Comparison of ENCODE assay signal across 19 cellular contexts in the genomic region with DNA sequence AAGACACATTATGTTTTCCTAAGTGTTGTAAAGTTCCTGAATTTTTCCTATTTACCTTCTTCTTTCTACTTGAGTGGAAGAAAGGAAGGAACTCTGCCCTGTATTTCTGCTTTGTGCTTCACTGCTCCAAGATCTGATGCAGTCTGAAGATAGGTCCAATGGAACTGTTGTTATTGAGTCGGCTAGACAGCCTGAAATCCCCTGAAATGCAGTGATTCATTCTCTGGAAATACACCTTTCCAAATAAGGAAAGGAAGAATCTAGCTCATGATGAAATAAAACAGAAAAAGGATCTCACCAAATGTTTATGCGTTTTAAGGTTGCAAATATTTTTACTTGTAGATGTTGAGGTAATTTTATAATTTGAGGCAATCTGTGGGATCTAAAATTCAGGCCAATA.
A peak's percentile ranks its signal among the peaks of the same experiment; 100 is the strongest.
DNase-seq lines count a peak whose midpoint lies in the region; ATAC-seq and TF ChIP-seq lines count a peak whose summit lies in the region.
"Had no signal": no experiment of that assay in that cellular context is flagged by ENCODE, and none has a peak within 500 bp of the region (broad histone marks: within the 10 kb centered on the region; RNA-seq: fewer than 3 reads in every experiment).

No MANE protein-coding gene starts in this region.

- H3K4me2 ChIP-seq in mammary epithelial cell (ENCODE audit: insufficient read depth, low read depth, low read length) = no peak overlapping the region

- H3K9me3 ChIP-seq in breast epithelium = no peaks in the 10 kb centered on the region
- no peaks in the 10 kb centered on the region for H3K9me3 ChIP-seq in mammary epithelial cell (replicated peaks; ENCODE audit: insufficient read depth, low read length)
- H3K9me3 ChIP-seq in Caco-2 = no peaks in the 10 kb centered on the region
- H3K9me3 ChIP-seq: esophagus squamous epithelium, lower lobe of right lung had no signal

- no peaks in the 10 kb centered on the region for H3K9me3 Mint-ChIP-seq in MCF 10A (ENCODE audit: unreplicated experiment)
- no peaks in the 10 kb centered on the region for H3K9me3 Mint-ChIP-seq in Caco-2 (ENCODE audit: unreplicated experiment)
- H3K9me3 Mint-ChIP-seq: activated CD8-positive, alpha-beta T cell treated with anti-CD3 and anti-CD28 coated beads for 36 hours; activated T-helper 1 cell treated with anti-CD3 and anti-CD28 coated beads, Interleukin-12 subunit alpha, Interleukin-12 subunit beta, Interleukin-2, Interleukin-4 antibody, amounts not matched to agents 30 ng/mL and 10 ng/mL and 1 ng/mL, durations not matched to agents 14 hours and 24 hours and 36 hours; dendritic cell treated with granulocyte-macrophage colony-stimulating factor and Interleukin-4, amounts not matched to agents 40 ng/mL and 50 ng/mL, for 4 days had no signal

- H3K36me3 Mint-ChIP-seq in MCF 10A (ENCODE audit: insufficient read depth, unreplicated experiment) (no peaks in the 10 kb centered on the region), Caco-2 (ENCODE audit: insufficient read depth, unreplicated experiment) (no peaks in the 10 kb centered on the region)
- H3K36me3 Mint-ChIP-seq: CD8-positive, alpha-beta T cell; naive thymus-derived CD4-positive, alpha-beta T cell had no signal

- H3K27me3 ChIP-seq in breast epithelium (no peaks in the 10 kb centered on the region), mammary epithelial cell (ENCODE audit: insufficient read depth, low read length) (peaks cover 7% of the 10 kb centered on the region), Caco-2 (replicated peaks; ENCODE audit: control insufficient read depth, insufficient read depth, low read length) (no peaks in the 10 kb centered on the region)
- H3K27me3 ChIP-seq: esophagus squamous epithelium had no signal

- H3K36me3 ChIP-seq in breast epithelium (no peaks in the 10 kb centered on the region), mammary epithelial cell (ENCODE audit: insufficient read depth, low read length) (no peaks in the 10 kb centered on the region), Caco-2 (ENCODE audit: control insufficient read depth, insufficient read depth, low read length) (no peaks in the 10 kb centered on the region)
- H3K36me3 ChIP-seq: esophagus squamous epithelium, lower lobe of right lung had no signal

- H4K20me1 ChIP-seq in mammary epithelial cell (ENCODE audit: insufficient read depth, low read length) = no peaks in the 10 kb centered on the region

- H3K4me3 Mint-ChIP-seq in MCF 10A (ENCODE audit: unreplicated experiment) (no peak overlapping the region), Caco-2 (ENCODE audit: unreplicated experiment) (no peak overlapping the region)
- H3K4me3 Mint-ChIP-seq: activated CD8-positive, alpha-beta T cell treated with anti-CD3 and anti-CD28 coated beads for 36 hours; activated T-helper 1 cell treated with anti-CD3 and anti-CD28 coated beads, Interleukin-12 subunit alpha, Interleukin-12 subunit beta, Interleukin-2, Interleukin-4 antibody, amounts not matched to agents 30 ng/mL and 10 ng/mL and 1 ng/mL, durations not matched to agents 14 hours and 24 hours and 36 hours; CD8-positive, alpha-beta T cell; dendritic cell treated with granulocyte-macrophage colony-stimulating factor and Interleukin-4, amounts not matched to agents 40 ng/mL and 50 ng/mL, for 4 days; naive thymus-derived CD4-positive, alpha-beta T cell had no signal

- dilution Hi-C loops in mammary epithelial cell (cut with HindIII; ENCODE audit: low sequenced_read_pairs) = no loop called here

- POLR2A ChIA-PET in MCF 10A (lab: Yijun Ruan, JAX) (no interaction called here), Caco-2 (lab: Charles Lee) (no interaction called here)

- CTCF ChIA-PET in MCF 10A (lab: Yijun Ruan, JAX) = interaction anchor here (0.6 kb wide), 1 partner anchor 317 kb away, joined by 3 read pairs; no protein-coding TSS in a partner anchor
- CTCF ChIA-PET in mammary epithelial cell (lab: Charles Lee; ENCODE audit: low non-redundant PET) = no interaction called here
- CTCF ChIA-PET in Caco-2 (lab: Charles Lee) = no interaction called here

- no peaks in the 10 kb centered on the region for H3K27me3 Mint-ChIP-seq in MCF 10A (ENCODE audit: insufficient read depth, unreplicated experiment)
- H3K27me3 Mint-ChIP-seq in Caco-2 (ENCODE audit: insufficient read depth, unreplicated experiment) = no peaks in the 10 kb centered on the region
- H3K27me3 Mint-ChIP-seq: activated CD8-positive, alpha-beta T cell treated with anti-CD3 and anti-CD28 coated beads for 36 hours; dendritic cell treated with granulocyte-macrophage colony-stimulating factor and Interleukin-4, amounts not matched to agents 40 ng/mL and 50 ng/mL, for 4 days; naive thymus-derived CD4-positive, alpha-beta T cell had no signal

- H3K27ac ChIP-seq in breast epithelium = no peak overlapping the region
- H3K27ac ChIP-seq in mammary epithelial cell (ENCODE audit: insufficient read depth, low read depth, low read length) = no peak overlapping the region
- H3K27ac ChIP-seq: 22Rv1, esophagus squamous epithelium, lower lobe of right lung had no signal

- DNase-seq in MCF 10A (ENCODE audit: unreplicated experiment) = peak; percentile 46
- no peak for DNase-seq in breast epithelium (ENCODE audit: low spot score in 2 of 2)
- DNase-seq in mammary epithelial cell = peak; percentile 12
- peak; percentile 91 for DNase-seq in iris pigment epithelial cell (ENCODE audit: low read depth)
- no peak for DNase-seq in NCI-H2081 treated with DMSO at 0.1 percent for 48 hours (lab: John Stamatoyannopoulos, UW)
- DNase-seq in OCI-M2 (lab: John Stamatoyannopoulos, UW; ENCODE audit: unreplicated experiment) = no peak
- DNase-seq in Caco-2 = no peak
- DNase-seq: activated CD8-positive, alpha-beta T cell treated with anti-CD3 and anti-CD28 coated beads for 36 hours; CD8-positive, alpha-beta T cell; esophagus squamous epithelium; lower lobe of right lung; naive thymus-derived CD4-positive, alpha-beta T cell; NCI-H1694; NCI-H510A; substantia nigra had no signal

- intact Hi-C loops in MCF 10A (cut with micrococcal nuclease) (no loop called here), breast epithelium (cut with DNase I; ENCODE audit: low total_unique reads) (no loop called here), mammary epithelial cell (cut with micrococcal nuclease) (no loop called here), Caco-2 (cut with micrococcal nuclease; ENCODE audit: unreplicated experiment) (no loop called here)

- no peak for ATAC-seq in GM19455 (IDR thresholded peaks at IDR 0.05; ENCODE audit: unreplicated experiment)
- ATAC-seq: activated CD8-positive, alpha-beta T cell treated with anti-CD3 and anti-CD28 coated beads for 36 hours; CD8-positive, alpha-beta T cell; lower lobe of right lung; naive thymus-derived CD4-positive, alpha-beta T cell had no signal

- BruUV-seq in MCF 10A (replicated peaks; lab: Mats Ljungman, UMichigan) (no TSS peak), mammary epithelial cell (replicated peaks; lab: Mats Ljungman, UMichigan) (no TSS peak), Caco-2 (replicated peaks; lab: Mats Ljungman, UMichigan) (no TSS peak)

- H3K27ac Mint-ChIP-seq in MCF 10A (ENCODE audit: low read depth, unreplicated experiment) (no peak overlapping the region), Caco-2 (ENCODE audit: unreplicated experiment) (no peak overlapping the region)
- H3K27ac Mint-ChIP-seq: activated CD8-positive, alpha-beta T cell treated with anti-CD3 and anti-CD28 coated beads for 36 hours; activated T-helper 1 cell treated with anti-CD3 and anti-CD28 coated beads, Interleukin-12 subunit alpha, Interleukin-12 subunit beta, Interleukin-2, Interleukin-4 antibody, amounts not matched to agents 30 ng/mL and 10 ng/mL and 1 ng/mL, durations not matched to agents 14 hours and 24 hours and 36 hours; CD8-positive, alpha-beta T cell; dendritic cell treated with granulocyte-macrophage colony-stimulating factor and Interleukin-4, amounts not matched to agents 40 ng/mL and 50 ng/mL, for 4 days; naive thymus-derived CD4-positive, alpha-beta T cell had no signal

- no peaks in the 10 kb centered on the region for H3K79me2 ChIP-seq in mammary epithelial cell (ENCODE audit: insufficient read depth, low read length)

- WGBS in mammary epithelial cell (ENCODE audit: low coverage, missing lambda C conversion rate) = 82% methylated on average over 2 of the region's 2 CpGs

- TF ChIP-seq CTCF in MCF 10A (IDR thresholded peaks at IDR 0.05; ENCODE audit: unreplicated experiment) (no peak), breast epithelium (IDR thresholded peaks at IDR 0.05) (no peak), mammary epithelial cell (conservative IDR thresholded peaks at IDR 0.05 in 1 of 2, IDR thresholded peaks at IDR 0.05 in 1 of 2; ENCODE audit: extremely low read depth in 1 of 2, insufficient read depth in 1 of 2, low read depth in 1 of 2, low read length in 2 of 2) (no peak), Caco-2 (IDR thresholded peaks at IDR 0.05; ENCODE audit: insufficient read depth in 1 of 2, low read depth in 1 of 2, low read length in 1 of 2, severe bottlenecking in 1 of 2, unreplicated experiment in 1 of 2) (no peak)

- H3K4me3 ChIP-seq in breast epithelium = no peak overlapping the region
- H3K4me3 ChIP-seq in mammary epithelial cell (replicated peaks in 1 of 3; ENCODE audit: insufficient read depth in 1 of 3, low read depth in 2 of 3, low read length in 3 of 3) = no peak overlapping the region
- no peak overlapping the region for H3K4me3 ChIP-seq in Caco-2 (ENCODE audit: low read depth, low read length)
- H3K4me3 ChIP-seq: esophagus squamous epithelium, lower lobe of right lung had no signal

- H3K9ac ChIP-seq in mammary epithelial cell (ENCODE audit: insufficient read depth, low read length) = no peak overlapping the region

- H2AFZ ChIP-seq in mammary epithelial cell (ENCODE audit: low read depth, low read length) = no peak overlapping the region

- H3K4me1 Mint-ChIP-seq in MCF 10A (ENCODE audit: insufficient read depth, unreplicated experiment) (no peaks in the 10 kb centered on the region), Caco-2 (ENCODE audit: low read depth, unreplicated experiment) (no peaks in the 10 kb centered on the region)
- H3K4me1 Mint-ChIP-seq: naive thymus-derived CD4-positive, alpha-beta T cell had no signal

- H3K4me1 ChIP-seq in breast epithelium (no peaks in the 10 kb centered on the region), mammary epithelial cell (ENCODE audit: insufficient read depth, low read length) (no peaks in the 10 kb centered on the region), Caco-2 (peaks cover 16% of the 10 kb centered on the region)
- H3K4me1 ChIP-seq: lower lobe of right lung had no signal

- TF ChIP-seq POLR2A in breast epithelium (IDR thresholded peaks at IDR 0.05) = no peak

- in situ Hi-C loops in mammary epithelial cell (cut with MboI; ENCODE audit: low sequenced_read_pairs in 2 of 2) = no loop called here

Comparison
In these comparisons a context has a peak if more than half of its experiments do, and no peak if none do; other contexts are left out.
1. DNase-seq: peak in MCF 10A (single experiment), mammary epithelial cell (single experiment) and iris pigment epithelial cell (single experiment); none in breast epithelium (0 of 2), NCI-H2081 treated with DMSO at 0.1 percent for 48 hours (single experiment), OCI-M2 (single experiment) and Caco-2 (0 of 2).